9 cellular contexts compared by ENCODE assay signal in the genomic region with DNA sequence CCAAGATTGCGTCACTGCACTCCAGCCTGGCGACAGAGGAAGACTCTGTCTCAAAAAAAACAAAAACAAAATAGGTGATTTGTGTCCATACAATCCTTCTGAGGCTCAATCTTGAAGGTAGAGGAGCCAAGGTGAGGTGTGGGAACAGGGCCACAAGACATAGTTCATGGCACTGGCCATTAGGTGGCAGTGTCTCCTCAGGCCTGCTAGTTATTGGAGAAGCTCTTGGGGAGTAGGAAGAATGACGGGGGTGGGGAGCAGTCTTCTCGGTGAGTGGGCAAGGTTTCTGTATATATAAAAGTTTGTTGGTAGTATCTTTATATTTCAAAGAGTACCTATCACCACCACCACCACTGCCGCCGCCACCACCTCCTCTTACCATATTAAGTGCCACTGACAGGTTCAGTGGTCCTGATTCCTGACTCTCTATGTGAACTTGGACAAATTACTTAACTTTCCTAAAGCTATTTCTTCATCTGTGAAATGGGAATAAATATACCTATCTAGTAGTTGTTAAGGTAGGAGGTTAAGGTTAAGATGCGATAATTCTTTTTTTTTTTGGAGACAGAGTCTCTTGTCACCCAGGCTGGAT. TPM values are rescaled to one million over a fixed set of nuclear protein-coding genes. Genes with fewer than 3 reads are reported as not detected.
DNase-seq lines count a peak whose midpoint lies in the region; ATAC-seq and TF ChIP-seq lines count a peak whose summit lies in the region.
"Had no signal": no experiment of that assay in that cellular context is flagged by ENCODE, and none has a peak within 500 bp of the region (broad histone marks: within the 10 kb centered on the region; RNA-seq: fewer than 3 reads in every experiment).

No MANE protein-coding gene starts in this region.

- peak overlapping the region in 3 of 7 donors; percentile 7 to 37 (median 14) for H3K4me3 Mint-ChIP-seq in CD8-positive, alpha-beta memory T cell
- H3K4me3 Mint-ChIP-seq in glutamatergic neuron (ENCODE audit: unreplicated experiment) = no peak overlapping the region
- H3K4me3 Mint-ChIP-seq: T-helper 1 cell treated with Interleukin-12 subunit alpha and Interleukin-12 subunit beta and Interleukin-4 antibody, amounts not matched to agents 30 μg/mL and 1 μg/mL, for 36 hours had no signal

- H3K36me3 Mint-ChIP-seq in CD8-positive, alpha-beta memory T cell = peaks cover 0 to 17% (median 0%) of the 10 kb centered on the region in 3 donors
- no peaks in the 10 kb centered on the region for H3K36me3 Mint-ChIP-seq in glutamatergic neuron (ENCODE audit: unreplicated experiment)

- no peak overlapping the region for H3K27ac ChIP-seq in CD8-positive, alpha-beta memory T cell (ENCODE audit: low read depth, low read length)

- POLR2A ChIA-PET in CD8-positive, alpha-beta memory T cell (lab: Charles Lee) = interaction anchor here (1.0 kb wide), 1 partner anchor 24 kb away, joined by 3 read pairs; the partner anchor contains the start of gene CCSER2

- TF ChIP-seq CTCF in glutamatergic neuron (IDR thresholded peaks at IDR 0.05; ENCODE audit: partially characterized antibody, unreplicated experiment) (peak; percentile 53), retinal pigment epithelial cell (conservative IDR thresholded peaks at IDR 0.05; ENCODE audit: low read depth, low read length) (peak; percentile 89)

- peaks cover 63 to 87% (median 84%) of the 10 kb centered on the region in 3 donors for H3K4me1 Mint-ChIP-seq in CD8-positive, alpha-beta memory T cell
- peaks cover 8% of the 10 kb centered on the region for H3K4me1 Mint-ChIP-seq in glutamatergic neuron (ENCODE audit: low read depth, unreplicated experiment)

- H3K9me3 ChIP-seq in CD8-positive, alpha-beta memory T cell (ENCODE audit: low read length) = no peaks in the 10 kb centered on the region

- DNase-seq in CD8-positive, alpha-beta memory T cell = peak; percentile 52 to 83 (median 59)
- DNase-seq in RKO (ENCODE audit: low spot score) = peak; percentile 58
- DNase-seq in activated effector memory CD4-positive, alpha-beta T cell treated with anti-CD3 and anti-CD28 coated beads, Interleukin-2, amount 50 U/mL, for 16 hours = peak; percentile 88
- peak; percentile 56 for DNase-seq in glutamatergic neuron
- no peak for DNase-seq in retinal pigment epithelial cell (ENCODE audit: low read depth)
- DNase-seq in NCI-H345 treated with DMSO at 0.1 percent for 48 hours (lab: John Stamatoyannopoulos, UW; ENCODE audit: unreplicated experiment) = no peak

- peaks cover 53% of the 10 kb centered on the region for H3K4me1 ChIP-seq in CD8-positive, alpha-beta memory T cell (ENCODE audit: insufficient read depth, low read length)

- H3K9me3 Mint-ChIP-seq in CD8-positive, alpha-beta memory T cell = no peaks in the 10 kb centered on the region
- peaks cover 7% of the 10 kb centered on the region for H3K9me3 Mint-ChIP-seq in glutamatergic neuron (ENCODE audit: unreplicated experiment)
- H3K9me3 Mint-ChIP-seq: T-helper 1 cell treated with Interleukin-12 subunit alpha and Interleukin-12 subunit beta and Interleukin-4 antibody, amounts not matched to agents 30 μg/mL and 1 μg/mL, for 36 hours had no signal

- no peaks in the 10 kb centered on the region for H3K27me3 Mint-ChIP-seq in CD8-positive, alpha-beta memory T cell
- H3K27me3 Mint-ChIP-seq in glutamatergic neuron (ENCODE audit: unreplicated experiment) = no peaks in the 10 kb centered on the region

- ATAC-seq in GM19035 (IDR thresholded peaks at IDR 0.05; ENCODE audit: unreplicated experiment) = peak; percentile 95
- ATAC-seq in HG03139 (IDR thresholded peaks at IDR 0.05; ENCODE audit: unreplicated experiment) = peak; percentile 99

- H3K36me3 ChIP-seq in CD8-positive, alpha-beta memory T cell (ENCODE audit: insufficient read depth, low read length) = no peaks in the 10 kb centered on the region

- no peaks in the 10 kb centered on the region for H3K27me3 ChIP-seq in CD8-positive, alpha-beta memory T cell (ENCODE audit: insufficient read depth, low read length, poor library complexity, severe bottlenecking)

- CTCF ChIA-PET in CD8-positive, alpha-beta memory T cell (lab: Charles Lee) = interaction anchor here (0.7 to 3.9 kb wide), 20 partner anchors 10 to 187 kb away, joined by 3 to 28 read pairs (median 6); partner anchors contain the start of genes CCSER2 and LRIT1

- no peak overlapping the region for H3K4me3 ChIP-seq in CD8-positive, alpha-beta memory T cell (ENCODE audit: low read length)
- H3K4me3 ChIP-seq in retinal pigment epithelial cell (ENCODE audit: low read length) = no peak overlapping the region

- H3K27ac Mint-ChIP-seq in CD8-positive, alpha-beta memory T cell = peak overlapping the region in 6 of 8 donors; percentile 22 to 75 (median 46)
- H3K27ac Mint-ChIP-seq in glutamatergic neuron (ENCODE audit: unreplicated experiment) = no peak overlapping the region
- H3K27ac Mint-ChIP-seq: T-helper 1 cell treated with Interleukin-12 subunit alpha and Interleukin-12 subunit beta and Interleukin-4 antibody, amounts not matched to agents 30 μg/mL and 1 μg/mL, for 36 hours had no signal

RNA-seq across cellular contexts. Expression of gene CCSER2, which starts 24.0 kb away (rescaled TPM):
- 10 to 100 TPM; 62.6 to 74.5 TPM for total RNA-seq in CD8-positive, alpha-beta memory T cell
- 114 TPM for polyA plus RNA-seq in CD8-positive, alpha-beta memory T cell
- total RNA-seq in glutamatergic neuron (ENCODE audit: unreplicated experiment) = 168 TPM

Comparison
In these comparisons a context has a peak if more than half of its experiments do, and no peak if none do; other contexts are left out.
1. DNase-seq: peak in CD8-positive, alpha-beta memory T cell (5 of 5), RKO (single experiment), activated effector memory CD4-positive, alpha-beta T cell treated with anti-CD3 and anti-CD28 coated beads, Interleukin-2, amount 50 U/mL, for 16 hours (single experiment) and glutamatergic neuron (single experiment); none in retinal pigment epithelial cell (single experiment) and NCI-H345 treated with DMSO at 0.1 percent for 48 hours (single experiment).